Comparison of ENCODE assay signal across 17 cellular contexts in the genomic region with DNA sequence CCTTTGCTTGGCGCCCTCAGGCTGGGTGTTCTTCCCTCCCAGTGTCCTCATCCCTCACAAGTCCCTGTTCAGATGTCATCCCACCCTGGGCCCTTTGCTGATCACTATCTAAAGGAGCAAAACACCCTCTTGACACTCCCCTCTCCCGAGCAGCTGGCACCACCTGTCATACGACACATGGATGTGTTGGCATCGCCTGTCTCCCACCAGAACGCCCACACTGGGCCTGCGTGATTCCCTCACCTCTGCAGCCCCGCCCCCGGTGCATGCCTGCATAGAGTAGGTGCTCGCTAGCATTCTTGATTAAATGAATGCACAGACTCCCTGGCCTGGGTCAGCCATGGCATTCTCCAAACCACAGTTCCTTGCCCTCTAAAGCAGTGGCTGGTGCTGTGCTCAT.
"Had no signal": no experiment of that assay in that cellular context is flagged by ENCODE, and none has a peak within 500 bp of the region (broad histone marks: within the 10 kb centered on the region; RNA-seq: fewer than 3 reads in every experiment).

No MANE protein-coding gene starts in this region.

- H3K79me2 ChIP-seq: parathyroid adenoma had no signal

- H3K9me3 Mint-ChIP-seq: activated naive CD4-positive, alpha-beta T cell treated with anti-CD3 and anti-CD28 coated beads for 36 hours; activated T-cell treated with anti-CD3 and anti-CD28 coated beads, Interleukin-2, amount 50 U/mL, for 4 hours; central memory CD8-positive, alpha-beta T cell; memory B cell; naive thymus-derived CD8-positive, alpha-beta T cell had no signal

- H3K4me3 ChIP-seq: colonic mucosa, gastrocnemius medialis, heart left ventricle, tibial artery had no signal

- H3K4me3 Mint-ChIP-seq: activated naive CD4-positive, alpha-beta T cell treated with anti-CD3 and anti-CD28 coated beads for 36 hours; activated T-cell treated with anti-CD3 and anti-CD28 coated beads, Interleukin-2, amount 50 U/mL, for 4 hours; central memory CD8-positive, alpha-beta T cell; memory B cell; naive thymus-derived CD8-positive, alpha-beta T cell had no signal

- H3K36me3 ChIP-seq: brain microvascular endothelial cell, colonic mucosa, gastrocnemius medialis, heart left ventricle, tibial artery had no signal

- H3K9ac ChIP-seq: parathyroid adenoma had no signal

- DNase-seq: activated CD4-positive, alpha-beta T cell treated with anti-CD3 and anti-CD28 coated beads, Interleukin-2, amount 50 U/mL, for 1 hour; activated CD4-positive, CD25-positive, alpha-beta regulatory T cell treated with anti-CD3 and anti-CD28 coated beads, Interleukin-2, amount 50 U/mL, for 72 hours; activated CD8-positive, alpha-beta memory T cell treated with anti-CD3 and anti-CD28 coated beads, Interleukin-2, amount 50 U/mL, for 4 hours; activated naive CD4-positive, alpha-beta T cell treated with anti-CD3 and anti-CD28 coated beads for 36 hours; activated T-cell treated with anti-CD3 and anti-CD28 coated beads, Interleukin-2, amount 50 U/mL, for 4 hours; aorta; brain microvascular endothelial cell; colonic mucosa; gastrocnemius medialis; heart left ventricle; left ventricle myocardium superior; naive thymus-derived CD8-positive, alpha-beta T cell; stimulated activated naive CD4-positive, alpha-beta T cell; tibial artery had no signal

- H3K27me3 ChIP-seq: brain microvascular endothelial cell, colonic mucosa, gastrocnemius medialis, heart left ventricle, tibial artery had no signal

- H3K9me3 ChIP-seq: colonic mucosa, gastrocnemius medialis, heart left ventricle, tibial artery had no signal

- H2AFZ ChIP-seq: parathyroid adenoma had no signal

- H3K4me1 ChIP-seq: colonic mucosa, parathyroid adenoma had no signal

- H3K27ac ChIP-seq: brain microvascular endothelial cell, colonic mucosa, gastrocnemius medialis, heart left ventricle, parathyroid adenoma, tibial artery had no signal

- H3K27ac Mint-ChIP-seq: activated naive CD4-positive, alpha-beta T cell treated with anti-CD3 and anti-CD28 coated beads for 36 hours; memory B cell had no signal

- H3K27me3 Mint-ChIP-seq: central memory CD8-positive, alpha-beta T cell; memory B cell; naive thymus-derived CD8-positive, alpha-beta T cell had no signal
